In genomic region chr4:148415500-148415899, GRCh38 we compare ENCODE assay signal across 11 cellular contexts. TPM values are rescaled to one million over a fixed set of nuclear protein-coding genes. Genes with fewer than 3 reads are reported as not detected.
DNase-seq lines count a peak whose midpoint lies in the region; TF ChIP-seq lines count a peak whose summit lies in the region.
"Had no signal": no experiment of that assay in that cellular context is flagged by ENCODE, and none has a peak within 500 bp of the region (broad histone marks: within the 10 kb centered on the region; RNA-seq: fewer than 3 reads in every experiment).

No MANE protein-coding gene starts in this region.

- WGBS in liver, result 71% methylated on average over 2 of the region's 2 CpGs

- no peaks in the 10 kb centered on the region for H3K36me3 ChIP-seq in liver (ENCODE audit: control insufficient read depth in 4 of 4, insufficient read depth in 3 of 4, low read depth in 1 of 4, low read length in 3 of 4)
- H3K36me3 ChIP-seq in vagina, result no peaks in the 10 kb centered on the region
- H3K36me3 ChIP-seq: adrenal gland had no signal

- TF ChIP-seq POLR2A in vagina (IDR thresholded peaks at IDR 0.05), result no peak

- no peaks in the 10 kb centered on the region for H3K9me3 ChIP-seq in liver (ENCODE audit: control insufficient read depth in 4 of 4, low read length in 3 of 4)
- H3K9me3 ChIP-seq in vagina, result no peaks in the 10 kb centered on the region
- H3K9me3 ChIP-seq: adrenal gland had no signal

- peak; percentile 42 for DNase-seq in DMS53 (lab: John Stamatoyannopoulos, UW)
- DNase-seq in M059J (ENCODE audit: low read depth), result peak; percentile 12
- peak; percentile 15 for DNase-seq in cerebellum (ENCODE audit: low spot score)
- no peak for DNase-seq in vagina (ENCODE audit: extremely low spot score in 2 of 2)
- no peak for DNase-seq in T-helper 9 cell
- no peak for DNase-seq in activated CD8-positive, alpha-beta memory T cell treated with anti-CD3 and anti-CD28 coated beads, Interleukin-2, amount 50 U/mL, for 4 hours
- no peak for DNase-seq in NCI-H1930 (lab: John Stamatoyannopoulos, UW)
- DNase-seq: adrenal gland, mammary epithelial cell, small intestine had no signal

- H3K9ac ChIP-seq in liver (ENCODE audit: low read depth in 1 of 2, low read length in 2 of 2), result no peak overlapping the region

- TF ChIP-seq RAD21 in liver (IDR thresholded peaks at IDR 0.05), result peak; percentile 66 to 67

- H3K27me3 ChIP-seq in liver (ENCODE audit: control insufficient read depth in 4 of 4, insufficient read depth in 4 of 4, low read length in 3 of 4), result no peaks in the 10 kb centered on the region
- H3K27me3 ChIP-seq in vagina, result no peaks in the 10 kb centered on the region
- H3K27me3 ChIP-seq: adrenal gland had no signal

- intact Hi-C loops in vagina (cut with DNase I), result no loop called here

- H3K4me1 ChIP-seq in liver (ENCODE audit: control insufficient read depth in 4 of 4, insufficient read depth in 4 of 4, low read length in 3 of 4) (peaks cover 0 to 8% (median 3%) of the 10 kb centered on the region in 4 donors), vagina (peaks cover 6% of the 10 kb centered on the region)

- H3K27ac ChIP-seq in liver (ENCODE audit: low read depth in 1 of 2, low read length in 2 of 2), result no peak overlapping the region
- no peak overlapping the region for H3K27ac ChIP-seq in vagina
- H3K27ac ChIP-seq: adrenal gland had no signal

- TF ChIP-seq CTCF in liver (IDR thresholded peaks at IDR 0.05; ENCODE audit: low read depth, low read length, missing input control) (no peak), vagina (IDR thresholded peaks at IDR 0.05) (no peak)

- H3K4me3 ChIP-seq in liver (ENCODE audit: low read depth in 1 of 3, low read length in 3 of 3), result no peak overlapping the region
- no peak overlapping the region for H3K4me3 ChIP-seq in vagina
- H3K4me3 ChIP-seq: adrenal gland had no signal

TF ChIP-seq in liver, 16 proteins besides CTCF, POLR2A, EP300 and RAD21:
- TF ChIP-seq EGR1 (IDR thresholded peaks at IDR 0.05; ENCODE audit: low read depth in 2 of 2) (no peak), FOXA2 (IDR thresholded peaks at IDR 0.05) (no peak), ZBTB33 (IDR thresholded peaks at IDR 0.05) (no peak)
- TF ChIP-seq, protein P1, sequence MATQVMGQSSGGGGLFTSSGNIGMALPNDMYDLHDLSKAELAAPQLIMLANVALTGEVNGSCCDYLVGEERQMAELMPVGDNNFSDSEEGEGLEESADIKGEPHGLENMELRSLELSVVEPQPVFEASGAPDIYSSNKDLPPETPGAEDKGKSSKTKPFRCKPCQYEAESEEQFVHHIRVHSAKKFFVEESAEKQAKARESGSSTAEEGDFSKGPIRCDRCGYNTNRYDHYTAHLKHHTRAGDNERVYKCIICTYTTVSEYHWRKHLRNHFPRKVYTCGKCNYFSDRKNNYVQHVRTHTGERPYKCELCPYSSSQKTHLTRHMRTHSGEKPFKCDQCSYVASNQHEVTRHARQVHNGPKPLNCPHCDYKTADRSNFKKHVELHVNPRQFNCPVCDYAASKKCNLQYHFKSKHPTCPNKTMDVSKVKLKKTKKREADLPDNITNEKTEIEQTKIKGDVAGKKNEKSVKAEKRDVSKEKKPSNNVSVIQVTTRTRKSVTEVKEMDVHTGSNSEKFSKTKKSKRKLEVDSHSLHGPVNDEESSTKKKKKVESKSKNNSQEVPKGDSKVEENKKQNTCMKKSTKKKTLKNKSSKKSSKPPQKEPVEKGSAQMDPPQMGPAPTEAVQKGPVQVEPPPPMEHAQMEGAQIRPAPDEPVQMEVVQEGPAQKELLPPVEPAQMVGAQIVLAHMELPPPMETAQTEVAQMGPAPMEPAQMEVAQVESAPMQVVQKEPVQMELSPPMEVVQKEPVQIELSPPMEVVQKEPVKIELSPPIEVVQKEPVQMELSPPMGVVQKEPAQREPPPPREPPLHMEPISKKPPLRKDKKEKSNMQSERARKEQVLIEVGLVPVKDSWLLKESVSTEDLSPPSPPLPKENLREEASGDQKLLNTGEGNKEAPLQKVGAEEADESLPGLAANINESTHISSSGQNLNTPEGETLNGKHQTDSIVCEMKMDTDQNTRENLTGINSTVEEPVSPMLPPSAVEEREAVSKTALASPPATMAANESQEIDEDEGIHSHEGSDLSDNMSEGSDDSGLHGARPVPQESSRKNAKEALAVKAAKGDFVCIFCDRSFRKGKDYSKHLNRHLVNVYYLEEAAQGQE (IDR thresholded peaks at IDR 0.05), result no peak

RNA-seq across cellular contexts. Expression of gene NR3C2, which starts 26.7 kb away (rescaled TPM):
- 0.15 and 0.20 TPM in 2 replicates for total RNA-seq in M059J (2014; rRNA removed; shearing (Covaris generic))
- total RNA-seq in cerebellum (10.1 TPM), liver (10 to 100 TPM in 1 of 2 donors, 1 to 10 TPM in 1; 2.1 to 11.5 TPM), vagina (9.6 TPM)
- 1 to 10 TPM; 2.0 to 4.3 TPM for polyA plus RNA-seq in liver

Comparison
In these comparisons a context has a peak if more than half of its experiments do, and no peak if none do; other contexts are left out.
1. DNase-seq: peak in DMS53 (single experiment), M059J (single experiment) and cerebellum (single experiment); none in vagina (0 of 2), T-helper 9 cell (single experiment), activated CD8-positive, alpha-beta memory T cell treated with anti-CD3 and anti-CD28 coated beads, Interleukin-2, amount 50 U/mL, for 4 hours (single experiment) and NCI-H1930 (0 of 2).